17 cellular contexts compared by ENCODE assay signal in genomic region chr1:245440933-245441332, GRCh38.
DNase-seq lines count a peak whose midpoint lies in the region; ATAC-seq, FAIRE-seq and TF ChIP-seq lines count a peak whose summit lies in the region.
"Had no signal": no experiment of that assay in that cellular context is flagged by ENCODE, and none has a peak within 500 bp of the region (broad histone marks: within the 10 kb centered on the region; RNA-seq: fewer than 3 reads in every experiment).

No MANE protein-coding gene starts in this region.

- no peaks in the 10 kb centered on the region for H4K20me1 ChIP-seq in SK-N-SH (ENCODE audit: insufficient read depth)

- in situ Hi-C loops in GM13976 (cut with MboI; ENCODE audit: low sequenced_read_pairs, unreplicated experiment), result no loop called here

- peaks cover 67% of the 10 kb centered on the region for H3K4me1 Mint-ChIP-seq in nephron progenitor cell

- no peak for TF ChIP-seq EP300 in SK-N-SH (IDR thresholded peaks at IDR 0.05; ENCODE audit: borderline replicate concordance in 1 of 2, low read depth in 1 of 2, low read length in 1 of 2)

- no peak overlapping the region for H3K4me3 Mint-ChIP-seq in nephron progenitor cell
- H3K4me3 Mint-ChIP-seq: CD4-positive, alpha-beta T cell had no signal

- intact Hi-C loops in testis (cut with DNase I; ENCODE audit: low total_unique reads), result no loop called here

- no peak for ATAC-seq in SK-N-SH treated with all-trans-retinoic acid at 6 μM for 48 hours
- ATAC-seq: HCT116 had no signal

- TF ChIP-seq CTCF in SK-N-SH (IDR thresholded peaks at IDR 0.05) (no peak), nephron progenitor cell (IDR thresholded peaks at IDR 0.05) (no peak), testis (IDR thresholded peaks at IDR 0.05) (no peak), GM13976 (IDR thresholded peaks at IDR 0.05; ENCODE audit: borderline replicate concordance, control extremely low read depth, extremely low read depth, insufficient read depth, missing control alignments) (no peak)

- no peak for TF ChIP-seq RAD21 in SK-N-SH (IDR thresholded peaks at IDR 0.05; ENCODE audit: low read length)

- POLR2A ChIA-PET in SK-N-SH (lab: Yijun Ruan, JAX), result interaction anchor here (1.2 kb wide), 1 partner anchor 287 kb away, joined by 4 read pairs; no protein-coding TSS in a partner anchor

- H3K4me3 ChIP-seq in SK-N-SH (ENCODE audit: low read depth in 2 of 2, low read length in 1 of 2), result no peak overlapping the region
- H3K4me3 ChIP-seq in testis, result no peak overlapping the region
- no peak overlapping the region for H3K4me3 ChIP-seq in small intestine (ENCODE audit: low read depth in 1 of 2, low read length in 2 of 2)
- H3K4me3 ChIP-seq: GM23248 had no signal

- 68% methylated on average over 7 of the region's 7 CpGs for WGBS in SK-N-SH (ENCODE audit: low lambda C conversion rate)
- 59 to 70% methylated on average over 7 of the region's 7 CpGs for WGBS in testis, 2 donors
- WGBS in small intestine, 3 donors, result 20 to 45% (median 44%) methylated on average over 7 of the region's 7 CpGs

- no peak overlapping the region for H3K4me2 ChIP-seq in SK-N-SH

- H3K9me3 ChIP-seq in SK-N-SH (no peaks in the 10 kb centered on the region), testis (no peaks in the 10 kb centered on the region), small intestine (ENCODE audit: control insufficient read depth, low read depth) (no peaks in the 10 kb centered on the region)

- no peaks in the 10 kb centered on the region for H3K79me2 ChIP-seq in SK-N-SH (ENCODE audit: insufficient read depth)

- H3K9me3 Mint-ChIP-seq in nephron progenitor cell, result peaks cover 18% of the 10 kb centered on the region

- H3K27ac ChIP-seq in SK-N-SH (ENCODE audit: low read depth in 2 of 2, low read length in 1 of 2) (peak overlapping the region in 1 of 2 experiments; percentile 93; a peak in 2 of 4 replicates), testis (no peak overlapping the region), small intestine (ENCODE audit: low read depth in 1 of 2, low read length in 1 of 2) (no peak overlapping the region)
- H3K27ac ChIP-seq: GM23248 had no signal

- no peak for TF ChIP-seq POLR2A in testis (IDR thresholded peaks at IDR 0.05)

- no peaks in the 10 kb centered on the region for H3F3A ChIP-seq in SK-N-SH (replicated peaks; ENCODE audit: insufficient read depth)

- no peak overlapping the region for H3K9ac ChIP-seq in SK-N-SH
- H3K9ac ChIP-seq: GM23248 had no signal

- CTCF ChIA-PET in SK-N-SH (lab: Yijun Ruan, JAX), result interaction anchor here (0.8 to 1.4 kb wide), 2 partner anchors 165 to 310 kb away, joined by 3 read pairs; no protein-coding TSS in a partner anchor

- FAIRE-seq in small intestine (lab: Jason Lieb, UNC), result no peak
- FAIRE-seq: GM12892, H54 had no signal

- no peaks in the 10 kb centered on the region for H3K27me3 Mint-ChIP-seq in nephron progenitor cell (ENCODE audit: low read depth, poor library complexity)

- no peaks in the 10 kb centered on the region for H3K9me2 ChIP-seq in SK-N-SH

- peaks cover 55% of the 10 kb centered on the region for H3K36me3 Mint-ChIP-seq in nephron progenitor cell (ENCODE audit: low read depth)

- H3K27ac Mint-ChIP-seq in nephron progenitor cell, result peak overlapping the region; percentile 57
- H3K27ac Mint-ChIP-seq: CD4-positive, alpha-beta T cell had no signal

- H3K4me1 ChIP-seq in SK-N-SH (ENCODE audit: control insufficient read depth in 1 of 2, insufficient read depth in 2 of 2, low read depth in 1 of 2, low read length in 1 of 2) (peaks cover 0 to 29% of the 10 kb centered on the region in 2 experiments; a peak in 2 of 4 replicates), testis (no peaks in the 10 kb centered on the region), small intestine (ENCODE audit: control insufficient read depth in 2 of 2, insufficient read depth in 1 of 2, low read depth in 1 of 2, low read length in 1 of 2) (no peaks in the 10 kb centered on the region)

- H3K36me3 ChIP-seq in SK-N-SH (replicated peaks in 1 of 2; ENCODE audit: control insufficient read depth in 1 of 2, insufficient read depth in 2 of 2, low read length in 1 of 2) (peaks cover 0 to 27% of the 10 kb centered on the region in 2 experiments), testis (ENCODE audit: low read depth, missing control alignments) (no peaks in the 10 kb centered on the region), small intestine (ENCODE audit: control insufficient read depth in 2 of 2, insufficient read depth in 2 of 2, low read length in 2 of 2) (no peaks in the 10 kb centered on the region)

- H3K27me3 ChIP-seq in SK-N-SH (ENCODE audit: insufficient read depth), result no peaks in the 10 kb centered on the region
- no peaks in the 10 kb centered on the region for H3K27me3 ChIP-seq in testis
- H3K27me3 ChIP-seq in small intestine (ENCODE audit: control insufficient read depth in 2 of 2, insufficient read depth in 2 of 2, low read length in 2 of 2), result no peaks in the 10 kb centered on the region

- DNase-seq in SK-N-SH, result no peak
- DNase-seq in NCI-H2171 treated with DMSO at 0.1 percent for 48 hours (lab: John Stamatoyannopoulos, UW), result peak; percentile 85
- peak; percentile 55 for DNase-seq in left kidney (ENCODE audit: low read depth, low spot score)
- DNase-seq in nephron progenitor cell, result no peak
- DNase-seq in testis, result no peak
- no peak for DNase-seq in GM13976 (ENCODE audit: low spot score)
- DNase-seq in small intestine, result no peak
- DNase-seq: ACHN; Calu3; CD4-positive, alpha-beta T cell; EL; GDM1 had no signal

- no peak overlapping the region for H2AFZ ChIP-seq in SK-N-SH (ENCODE audit: low read depth)

TF ChIP-seq in SK-N-SH, 30 proteins besides CTCF, POLR2A, EP300 and RAD21:
- TF ChIP-seq EZH2phosphoT487 (IDR thresholded peaks at IDR 0.05; ENCODE audit: borderline replicate concordance, low read depth) (no peak), POLR2AphosphoS5 (IDR thresholded peaks at IDR 0.05; ENCODE audit: low read depth, low read length) (0 out of 2 replicates have a peak, but pooled peaks have one; percentile 3), ELF1 (IDR thresholded peaks at IDR 0.05) (no peak)
TF ChIP-seq in SK-N-SH: peak in this region for 1.

TF ChIP-seq in SK-N-SH treated with all-trans-retinoic acid at 6 μM for 48 hours, 23 proteins besides CTCF, POLR2A, EP300 and RAD21:
- TF ChIP-seq ISL1 (CRISPR knock-in tag; IDR thresholded peaks at IDR 0.05) (no peak), TCF4 (CRISPR knock-in tag; IDR thresholded peaks at IDR 0.05; ENCODE audit: borderline replicate concordance) (no peak)

Comparison
In these comparisons a context has a peak if more than half of its experiments do, and no peak if none do; other contexts are left out.
1. DNase-seq: peak in NCI-H2171 treated with DMSO at 0.1 percent for 48 hours (single experiment) and left kidney (single experiment); none in SK-N-SH (single experiment), nephron progenitor cell (single experiment), testis (single experiment), GM13976 (single experiment) and small intestine (single experiment).